In genomic region chrX:130186645-130187044, GRCh38 we compare ENCODE assay signal across 17 cellular contexts. TPM values are rescaled to one million over a fixed set of nuclear protein-coding genes. Genes with fewer than 3 reads are reported as not detected.
DNase-seq lines count a peak whose midpoint lies in the region; ATAC-seq, FAIRE-seq and TF ChIP-seq lines count a peak whose summit lies in the region.
"Had no signal": no experiment of that assay in that cellular context is flagged by ENCODE, and none has a peak within 500 bp of the region (broad histone marks: within the 10 kb centered on the region; RNA-seq: fewer than 3 reads in every experiment).

No MANE protein-coding gene starts in this region.

- H3K4me1 Mint-ChIP-seq in natural killer cell: peaks cover 0 to 7% of the 10 kb centered on the region in 2 donors

- H3K4me1 ChIP-seq in endothelial cell of umbilical vein (ENCODE audit: control insufficient read depth, extremely low read depth, insufficient read depth, low read length) (no peaks in the 10 kb centered on the region), trophoblast cell (ENCODE audit: control insufficient read depth in 1 of 2, insufficient read depth in 2 of 2, low read length in 2 of 2) (peaks cover 7% of the 10 kb centered on the region in 2 experiments), mesendoderm (ENCODE audit: control insufficient read depth, low read depth, low read length) (no peaks in the 10 kb centered on the region)

- H3K4ac ChIP-seq in trophoblast cell (ENCODE audit: low read depth, low read length) (no peak overlapping the region), mesendoderm (ENCODE audit: low read depth, low read length) (no peak overlapping the region)

- no peak overlapping the region for H3K18ac ChIP-seq in trophoblast cell (ENCODE audit: low read length)
- H3K18ac ChIP-seq in mesendoderm (ENCODE audit: low read length): no peak overlapping the region

- POLR2A ChIA-PET in endothelial cell of umbilical vein (lab: Charles Lee): no interaction called here

- no peak overlapping the region for H2BK12ac ChIP-seq in trophoblast cell (ENCODE audit: low read length)

- H3K9me1 ChIP-seq in endothelial cell of umbilical vein (replicated peaks; ENCODE audit: control insufficient read depth, extremely low read depth, insufficient read depth, low read length): no peaks in the 10 kb centered on the region

- H3K27ac ChIP-seq in endothelial cell of umbilical vein (ENCODE audit: insufficient read depth, low read depth, low read length) (no peak overlapping the region), trophoblast cell (ENCODE audit: low read depth, low read length) (no peak overlapping the region), mesendoderm (ENCODE audit: low read depth, low read length) (no peak overlapping the region)
- H3K27ac ChIP-seq: GM23248 had no signal

- H4K5ac ChIP-seq in mesendoderm (ENCODE audit: low read length): no peak overlapping the region

- WGBS in trophoblast cell (ENCODE audit: extremely low coverage, insufficient coverage, insufficient read length): no CpG with 5 or more reads among the region's 4 CpGs
- WGBS in mesendoderm (ENCODE audit: extremely low coverage, insufficient coverage, low lambda C conversion rate): no CpG with 5 or more reads among the region's 4 CpGs

- intact Hi-C loops in endothelial cell of umbilical vein (cut with micrococcal nuclease): no loop called here
- intact Hi-C loops in natural killer cell (cut with micrococcal nuclease): no loop called here

- FAIRE-seq in endothelial cell of umbilical vein (lab: Jason Lieb, UNC): peak; percentile 40
- FAIRE-seq: HTR-8/SVneo had no signal

- H2BK120ac ChIP-seq in trophoblast cell (ENCODE audit: insufficient read depth, low read length, poor library complexity) (no peak overlapping the region), mesendoderm (ENCODE audit: low read depth, low read length) (no peak overlapping the region)

- no peak overlapping the region for H3K14ac ChIP-seq in trophoblast cell (ENCODE audit: low read length)

- CTCF ChIA-PET in endothelial cell of umbilical vein (lab: Charles Lee): interaction anchor here (0.9 to 1.6 kb wide), 5 partner anchors 10 to 126 kb away, joined by 3 to 10 read pairs (median 4); no protein-coding TSS in a partner anchor

- dilution Hi-C loops in endothelial cell of umbilical vein (cut with MboI; ENCODE audit: extremely low pct_ligation_motif_present, low sequenced_read_pairs): no loop called here

- H2BK15ac ChIP-seq in mesendoderm (replicated peaks; ENCODE audit: low read depth): no peak overlapping the region

- BruUV-seq in endothelial cell of umbilical vein (replicated peaks; lab: Mats Ljungman, UMichigan): no TSS peak

- H2BK5ac ChIP-seq in trophoblast cell (ENCODE audit: low read depth, low read length, poor library complexity) (no peak overlapping the region), mesendoderm (ENCODE audit: low read length) (no peak overlapping the region)

- H3K27me3 ChIP-seq in endothelial cell of umbilical vein (ENCODE audit: control insufficient read depth in 2 of 2, insufficient read depth in 2 of 2, low read length in 2 of 2) (no peaks in the 10 kb centered on the region), trophoblast cell (ENCODE audit: insufficient read depth, low read length) (no peaks in the 10 kb centered on the region), mesendoderm (ENCODE audit: insufficient read depth, low read length, poor library complexity) (no peaks in the 10 kb centered on the region)

- ATAC-seq in stimulated activated naive CD8-positive, alpha-beta T cell treated with anti-CD3 and anti-CD28 coated beads, Interleukin-15, Interleukin-2, amounts not matched to agents 100 U/mL and 50 U/mL, for 24 hours: no peak
- ATAC-seq in natural killer cell: no peak
- ATAC-seq: HCT116 had no signal

- H4K8ac ChIP-seq in trophoblast cell (ENCODE audit: low read depth, low read length) (no peak overlapping the region), mesendoderm (ENCODE audit: low read depth, low read length) (no peak overlapping the region)

- H3K23ac ChIP-seq in trophoblast cell (ENCODE audit: low read length) (no peak overlapping the region), mesendoderm (ENCODE audit: low read length) (no peak overlapping the region)

- H3K9ac ChIP-seq in endothelial cell of umbilical vein (replicated peaks; ENCODE audit: extremely low read depth, insufficient read depth, low read length) (no peak overlapping the region), trophoblast cell (ENCODE audit: low read length) (no peak overlapping the region), mesendoderm (ENCODE audit: low read length) (no peak overlapping the region)
- H3K9ac ChIP-seq: GM23248 had no signal

- no peaks in the 10 kb centered on the region for H3K36me3 Mint-ChIP-seq in natural killer cell

- no peaks in the 10 kb centered on the region for H3K36me3 ChIP-seq in endothelial cell of umbilical vein (ENCODE audit: control insufficient read depth in 2 of 2, extremely low read depth in 1 of 2, insufficient read depth in 2 of 2, low read length in 2 of 2)
- H3K36me3 ChIP-seq in trophoblast cell (ENCODE audit: control insufficient read depth in 1 of 2, insufficient read depth in 2 of 2, low read length in 2 of 2): no peaks in the 10 kb centered on the region
- no peaks in the 10 kb centered on the region for H3K36me3 ChIP-seq in mesendoderm (ENCODE audit: control insufficient read depth, insufficient read depth, low read length)

- H4K91ac ChIP-seq in trophoblast cell (ENCODE audit: low read depth, low read length): peak overlapping the region; percentile 0

- no peak overlapping the region for H4K12ac ChIP-seq in trophoblast cell (ENCODE audit: low read depth, low read length)

- H3K4me2 ChIP-seq in endothelial cell of umbilical vein (ENCODE audit: insufficient read depth, low read length): no peak overlapping the region
- no peak overlapping the region for H3K4me2 ChIP-seq in trophoblast cell (ENCODE audit: low read length)
- no peak overlapping the region for H3K4me2 ChIP-seq in mesendoderm (ENCODE audit: low read length)

- H3K4me3 ChIP-seq in endothelial cell of umbilical vein (replicated peaks in 1 of 3; ENCODE audit: insufficient read depth in 1 of 3, low read depth in 1 of 3, low read length in 3 of 3) (no peak overlapping the region), trophoblast cell (ENCODE audit: low read depth, low read length) (no peak overlapping the region), mesendoderm (ENCODE audit: low read length) (no peak overlapping the region)
- H3K4me3 ChIP-seq: GM23248 had no signal

- H2AFZ ChIP-seq in endothelial cell of umbilical vein (ENCODE audit: low read depth, low read length) (no peak overlapping the region), trophoblast cell (ENCODE audit: insufficient read depth, low read length, poor library complexity) (no peak overlapping the region)
- H2AFZ ChIP-seq: GM23248 had no signal

- no peak overlapping the region for H3K27ac Mint-ChIP-seq in natural killer cell
- H3K27ac Mint-ChIP-seq: B cell had no signal

- H3K56ac ChIP-seq in mesendoderm (ENCODE audit: low read length): no peak overlapping the region

- H3K79me1 ChIP-seq in trophoblast cell (ENCODE audit: low read length): peaks cover 3% of the 10 kb centered on the region
- H3K79me1 ChIP-seq in mesendoderm (ENCODE audit: low read length): no peaks in the 10 kb centered on the region

- no peaks in the 10 kb centered on the region for H3K9me3 Mint-ChIP-seq in natural killer cell
- H3K9me3 Mint-ChIP-seq: CD8-positive, alpha-beta memory T cell had no signal

- H3K79me2 ChIP-seq in endothelial cell of umbilical vein (ENCODE audit: control insufficient read depth, insufficient read depth, low read length): no peaks in the 10 kb centered on the region
- H3K79me2 ChIP-seq in trophoblast cell (ENCODE audit: control insufficient read depth, insufficient read depth, low read length, poor library complexity): no peaks in the 10 kb centered on the region
- no peaks in the 10 kb centered on the region for H3K79me2 ChIP-seq in mesendoderm (ENCODE audit: control insufficient read depth, insufficient read depth, low read length)

- no peaks in the 10 kb centered on the region for H3K27me3 Mint-ChIP-seq in natural killer cell (ENCODE audit: low read depth in 2 of 2)
- H3K27me3 Mint-ChIP-seq: B cell had no signal

- H2AK5ac ChIP-seq in trophoblast cell (ENCODE audit: low read length): no peak overlapping the region
- no peak overlapping the region for H2AK5ac ChIP-seq in mesendoderm (ENCODE audit: low read length)

- H3K4me3 Mint-ChIP-seq in natural killer cell: no peak overlapping the region
- H3K4me3 Mint-ChIP-seq: B cell had no signal

- H4K20me1 ChIP-seq in endothelial cell of umbilical vein (replicated peaks; ENCODE audit: control insufficient read depth, extremely low read depth, insufficient read depth, low read length): no peaks in the 10 kb centered on the region

- DNase-seq in ELF-1 (ENCODE audit: low read depth, low spot score): peak; percentile 54
- DNase-seq in NCI-H2171 treated with DMSO at 0.1 percent for 48 hours (lab: John Stamatoyannopoulos, UW): peak; percentile 55
- no peak for DNase-seq in endothelial cell of umbilical vein (ENCODE audit: low read depth, low spot score)
- no peak for DNase-seq in trophoblast cell
- no peak for DNase-seq in stimulated activated naive CD8-positive, alpha-beta T cell treated with anti-CD3 and anti-CD28 coated beads, Interleukin-15, Interleukin-2, amounts not matched to agents 100 U/mL and 50 U/mL, for 24 hours
- no peak for DNase-seq in natural killer cell
- no peak for DNase-seq in mesendoderm
- DNase-seq: CD8-positive, alpha-beta memory T cell; GM23248; KBM-7; NCI-H146; NCI-H2107; NCI-H446 treated with DMSO at 0.1 percent for 48 hours; RPMI8226 had no signal

- TF ChIP-seq CTCF in endothelial cell of umbilical vein (IDR thresholded peaks at IDR 0.05; ENCODE audit: extremely low read depth in 1 of 2, insufficient read depth in 1 of 2, low read depth in 1 of 2, low read length in 2 of 2): no peak
- no peak for TF ChIP-seq CTCF in natural killer cell (IDR thresholded peaks at IDR 0.05)

- H3K9me3 ChIP-seq in endothelial cell of umbilical vein (replicated peaks; ENCODE audit: control insufficient read depth, insufficient read depth, low read length) (no peaks in the 10 kb centered on the region), trophoblast cell (ENCODE audit: insufficient read depth, low read depth, low read length) (no peaks in the 10 kb centered on the region)

- TF ChIP-seq POLR2A in endothelial cell of umbilical vein (IDR thresholded peaks at IDR 0.05; ENCODE audit: low read depth, low read length): no peak

RNA-seq across cellular contexts. Expression of gene RAB33A, which starts 14.9 kb away (rescaled TPM):
- total RNA-seq in endothelial cell of umbilical vein: 0.91 and 1.4 TPM in 2 replicates
- polyA plus RNA-seq in endothelial cell of umbilical vein: 1.3 and 1.6 TPM in 2 replicates
- polyA plus RNA-seq in endothelial cell of umbilical vein (2011; cell fraction: cytosol; rRNA removed): 1.4 and 1.6 TPM in 2 replicates
- 0.40 and 0.62 TPM in 2 replicates for polyA plus RNA-seq in endothelial cell of umbilical vein (2011; cell fraction: nucleus; rRNA removed)
- 0.87 and 1.4 TPM in 2 replicates for polyA plus RNA-seq in endothelial cell of umbilical vein (2012)
- 0.30 TPM in 1 of 2 replicates, not detected in the other for polyA minus RNA-seq in endothelial cell of umbilical vein
- not detected for polyA minus RNA-seq in endothelial cell of umbilical vein (2011; cell fraction: cytosol; rRNA and poly(A)+ RNA removed)
- polyA minus RNA-seq in endothelial cell of umbilical vein (2011; cell fraction: nucleus; rRNA and poly(A)+ RNA removed): not detected in 2 replicates
- polyA plus RNA-seq in trophoblast cell (2013): 1.0 and 1.1 TPM in 2 replicates
- total RNA-seq in natural killer cell: 1 to 10 TPM; 3.2 to 4.4 (median 4.4) TPM
- 0.63 TPM for polyA plus RNA-seq in mesendoderm (2013, experiment 1 of 2)
- polyA plus RNA-seq in mesendoderm (2013, experiment 2 of 2): 0.57 TPM

RNA-seq across cellular contexts. Expression of gene AIFM1, which starts 21.0 kb away (rescaled TPM):
- total RNA-seq in endothelial cell of umbilical vein (29.7 and 30.6 TPM in 2 replicates), natural killer cell (10 to 100 TPM; 16.2 to 21.1 (median 17.0) TPM)
- polyA plus RNA-seq in endothelial cell of umbilical vein: 17.2 and 23.7 TPM in 2 replicates
- polyA plus RNA-seq in endothelial cell of umbilical vein (2011; cell fraction: cytosol; rRNA removed): 24.7 and 29.3 TPM in 2 replicates
- 22.8 and 29.3 TPM in 2 replicates for polyA plus RNA-seq in endothelial cell of umbilical vein (2011; cell fraction: nucleus; rRNA removed)
- polyA plus RNA-seq in endothelial cell of umbilical vein (2012): 40.2 and 40.8 TPM in 2 replicates
- polyA minus RNA-seq in endothelial cell of umbilical vein: 20.1 and 23.0 TPM in 2 replicates
- 26.1 TPM for polyA minus RNA-seq in endothelial cell of umbilical vein (2011; cell fraction: cytosol; rRNA and poly(A)+ RNA removed)
- 5.7 and 7.1 TPM in 2 replicates for polyA minus RNA-seq in endothelial cell of umbilical vein (2011; cell fraction: nucleus; rRNA and poly(A)+ RNA removed)
- 25.7 and 25.9 TPM in 2 replicates for polyA plus RNA-seq in trophoblast cell (2013)
- 28.8 TPM for polyA plus RNA-seq in mesendoderm (2013, experiment 1 of 2)
- polyA plus RNA-seq in mesendoderm (2013, experiment 2 of 2): 29.6 TPM

Comparison
In these comparisons a context has a peak if more than half of its experiments do, and no peak if none do; other contexts are left out.
1. DNase-seq: peak in ELF-1 (single experiment) and NCI-H2171 treated with DMSO at 0.1 percent for 48 hours (single experiment); none in endothelial cell of umbilical vein (single experiment), trophoblast cell (0 of 2), stimulated activated naive CD8-positive, alpha-beta T cell treated with anti-CD3 and anti-CD28 coated beads, Interleukin-15, Interleukin-2, amounts not matched to agents 100 U/mL and 50 U/mL, for 24 hours (single experiment), natural killer cell (single experiment) and mesendoderm (single experiment).